30 cellular contexts compared by ENCODE assay signal in genomic region chr12:84817297-84817696, GRCh38.
"Had no signal": no experiment of that assay in that cellular context is flagged by ENCODE, and none has a peak within 500 bp of the region (broad histone marks: within the 10 kb centered on the region; RNA-seq: fewer than 3 reads in every experiment).

No MANE protein-coding gene starts in this region.

- H3K36me3 ChIP-seq: colonic mucosa, heart right ventricle, left lung, ovary, spleen, thoracic aorta, tibial nerve, upper lobe of left lung, uterus had no signal

- FAIRE-seq: islet of Langerhans had no signal

- H3K36me3 Mint-ChIP-seq: naive thymus-derived CD8-positive, alpha-beta T cell; stimulated activated naive B cell treated with anti-CD40 and anti-IgM and Interleukin-4, amounts not matched to agents 10 μg/mL and 1 μg/mL and 100 μg/mL, for 72 hours had no signal

- H3K9me3 Mint-ChIP-seq: dendritic cell treated with granulocyte-macrophage colony-stimulating factor and Interleukin-4, amounts not matched to agents 40 ng/mL and 50 ng/mL, for 4 days; endodermal cell; naive thymus-derived CD8-positive, alpha-beta T cell; nephron progenitor cell; stimulated activated naive B cell treated with anti-CD40 and anti-IgM and Interleukin-4, amounts not matched to agents 10 μg/mL and 1 μg/mL and 100 μg/mL, for 72 hours; stimulated activated naive CD8-positive, alpha-beta T cell treated with anti-CD3 and anti-CD28 coated beads, Interleukin-15, Interleukin-2, amounts not matched to agents 100 ng/mL and 50 ng/mL, for 24 hours had no signal

- H3K4me1 Mint-ChIP-seq: endodermal cell; naive thymus-derived CD8-positive, alpha-beta T cell; nephron progenitor cell; stimulated activated naive B cell treated with anti-CD40 and anti-IgM and Interleukin-4, amounts not matched to agents 10 μg/mL and 1 μg/mL and 100 μg/mL, for 72 hours had no signal

- H3K4me3 Mint-ChIP-seq: dendritic cell treated with granulocyte-macrophage colony-stimulating factor and Interleukin-4, amounts not matched to agents 40 ng/mL and 50 ng/mL, for 4 days; endodermal cell; naive thymus-derived CD8-positive, alpha-beta T cell; nephron progenitor cell; stimulated activated naive B cell treated with anti-CD40 and anti-IgM and Interleukin-4, amounts not matched to agents 10 μg/mL and 1 μg/mL and 100 μg/mL, for 72 hours; stimulated activated naive CD8-positive, alpha-beta T cell treated with anti-CD3 and anti-CD28 coated beads, Interleukin-15, Interleukin-2, amounts not matched to agents 100 ng/mL and 50 ng/mL, for 24 hours had no signal

- H3K27me3 Mint-ChIP-seq: dendritic cell treated with granulocyte-macrophage colony-stimulating factor and Interleukin-4, amounts not matched to agents 40 ng/mL and 50 ng/mL, for 4 days; stimulated activated naive B cell treated with anti-CD40 and anti-IgM and Interleukin-4, amounts not matched to agents 10 μg/mL and 1 μg/mL and 100 μg/mL, for 72 hours had no signal

- H3K27ac ChIP-seq: colonic mucosa, epithelial cell of prostate, heart right ventricle, left lung, ovary, psoas muscle, skin epidermis, spleen, thoracic aorta, tibial nerve, upper lobe of left lung, uterus had no signal

- H3K27ac Mint-ChIP-seq: dendritic cell treated with granulocyte-macrophage colony-stimulating factor and Interleukin-4, amounts not matched to agents 40 ng/mL and 50 ng/mL, for 4 days; endodermal cell; naive thymus-derived CD8-positive, alpha-beta T cell; nephron progenitor cell; stimulated activated naive B cell treated with anti-CD40 and anti-IgM and Interleukin-4, amounts not matched to agents 10 μg/mL and 1 μg/mL and 100 μg/mL, for 72 hours; stimulated activated naive CD8-positive, alpha-beta T cell treated with anti-CD3 and anti-CD28 coated beads, Interleukin-15, Interleukin-2, amounts not matched to agents 100 ng/mL and 50 ng/mL, for 24 hours had no signal

- H3K4me1 ChIP-seq: colonic mucosa, heart right ventricle, left lung, psoas muscle, spleen, tibial nerve, upper lobe of left lung, uterus had no signal

- ATAC-seq: esophagus mucosa; heart right ventricle; left cardiac atrium; left lung; naive thymus-derived CD8-positive, alpha-beta T cell; psoas muscle; right cardiac atrium; stimulated activated naive B cell treated with anti-CD40 and anti-IgM and Interleukin-4, amounts not matched to agents 10 μg/mL and 1 μg/mL and 100 μg/mL, for 72 hours had no signal

- DNase-seq: colonic mucosa; effector CD8-positive, alpha-beta T cell; endodermal cell; glutamatergic neuron; heart right ventricle; hippocampal formation; left cardiac atrium; left lung; mesenchymal stem cell; naive thymus-derived CD8-positive, alpha-beta T cell; nephron progenitor cell; nucleus accumbens; ovary; posterior cingulate gyrus; psoas muscle; right cardiac atrium; spleen; stimulated activated CD4-positive, alpha-beta T cell treated with anti-CD3 and anti-CD28 coated beads, Interleukin-15, amount 100 ng/mL, for 24 hours; stimulated activated CD4-positive, alpha-beta T cell treated with anti-CD3 and anti-CD28 coated beads, Interleukin-2, amount 100 ng/mL, for 48 hours; stimulated activated naive B cell treated with anti-CD40 and anti-IgM and Interleukin-4, amounts not matched to agents 10 μg/mL and 1 μg/mL and 100 μg/mL, for 72 hours; upper lobe of left lung; uterus had no signal

- H3K9me3 ChIP-seq: colonic mucosa, heart right ventricle, left lung, ovary, psoas muscle, spleen, thoracic aorta, tibial nerve, upper lobe of left lung, uterus had no signal

- H3K4me3 ChIP-seq: colonic mucosa, heart right ventricle, left lung, ovary, psoas muscle, skin epidermis, spleen, thoracic aorta, tibial nerve, upper lobe of left lung, uterus had no signal

- H3K27me3 ChIP-seq: colonic mucosa, heart right ventricle, left lung, ovary, spleen, tibial nerve, upper lobe of left lung, uterus had no signal
